8 cellular contexts compared by ENCODE assay signal in the genomic region with DNA sequence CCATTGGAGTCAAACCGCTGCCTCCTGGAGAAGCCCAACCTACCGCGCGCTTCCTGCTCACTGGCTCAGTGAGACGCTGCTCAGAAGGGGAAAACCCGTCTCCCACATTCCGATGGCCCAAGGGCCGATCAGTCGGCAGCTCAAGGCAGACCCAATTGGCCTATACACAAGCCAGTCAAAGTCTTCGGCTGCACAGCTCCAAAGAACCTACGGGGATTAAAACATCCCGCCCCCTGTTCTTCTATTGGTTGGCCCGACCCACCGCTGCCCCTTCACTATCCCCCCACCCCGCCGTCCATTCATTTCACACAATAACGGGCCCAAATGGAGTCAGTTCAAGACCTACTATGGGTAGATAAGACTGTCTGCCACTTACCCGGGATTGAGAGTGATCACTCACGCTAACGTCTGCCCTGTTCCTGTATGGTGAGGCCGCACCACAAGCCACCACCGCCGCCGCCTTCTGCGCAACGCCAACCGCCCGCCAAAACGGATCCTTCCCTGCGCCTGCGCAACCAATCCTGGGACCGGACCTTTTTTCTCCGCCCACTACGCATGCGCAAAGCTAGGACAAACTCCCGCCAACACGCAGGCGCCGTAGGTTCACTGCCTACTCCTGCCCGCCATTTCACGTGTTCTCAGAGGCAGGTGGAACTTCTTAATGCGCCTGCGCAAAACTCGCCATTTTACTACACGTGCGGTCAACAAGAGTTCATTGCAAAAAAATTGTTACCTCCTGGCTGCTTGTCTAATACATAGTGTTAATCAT. TPM values are rescaled to one million over a fixed set of nuclear protein-coding genes. Genes with fewer than 3 reads are reported as not detected.
DNase-seq lines count a peak whose midpoint lies in the region; ATAC-seq and TF ChIP-seq lines count a peak whose summit lies in the region.

A gene (minus strand): TSS at position 491 of the 769 bp plus-strand sequence. CDS start 22,472 bp downstream, outside the sequence.

- CTCF ChIA-PET in activated B cell treated with CpG ODN at 0.5 μM for 24 hours (lab: Charles Lee) = interaction anchor here (1.4 to 2.1 kb wide), 3 partner anchors 28 to 79 kb away, joined by 6 to 7 read pairs (median 7); a partner anchor contains a TSS

- H3K27me3 Mint-ChIP-seq in activated B cell treated with CpG ODN at 0.5 μM for 24 hours = no peaks in the 10 kb centered on the region

- intact Hi-C loops in activated B cell treated with CpG ODN at 0.5 μM for 24 hours (cut with micrococcal nuclease) = loop anchor here (1.0 to 5.0 kb wide), 9 partner anchors 10 to 654 kb away; a partner anchor contains a TSS

- POLR2A ChIA-PET in activated B cell treated with CpG ODN at 0.5 μM for 24 hours (lab: Charles Lee) = interaction anchor here (0.5 to 3.1 kb wide), 48 partner anchors 9 to 1459 kb away, joined by 3 to 54 read pairs (median 6); a partner anchor contains a TSS

- H3K4me3 Mint-ChIP-seq in activated B cell treated with CpG ODN at 0.5 μM for 24 hours = no peak within 1 kb of the TSS

- ATAC-seq in GM19023 (IDR thresholded peaks at IDR 0.05; ENCODE audit: unreplicated experiment) = peak; percentile 72
- peak; percentile 81 for ATAC-seq in HG03196 (IDR thresholded peaks at IDR 0.05; ENCODE audit: unreplicated experiment)
- ATAC-seq in activated B cell treated with CpG ODN at 0.5 μM for 24 hours (ENCODE audit: low read depth) = peak; percentile 70

- H3K4me1 Mint-ChIP-seq in activated B cell treated with CpG ODN at 0.5 μM for 24 hours = peaks cover 64% of the 10 kb centered on the region

- H3K27ac Mint-ChIP-seq in activated B cell treated with CpG ODN at 0.5 μM for 24 hours = no peak within 1 kb of the TSS

- peak; percentile 98 for DNase-seq in AG08396 (ENCODE audit: low spot score)
- DNase-seq in NCI-H226 = peak; percentile 100
- DNase-seq in activated B cell treated with CpG ODN at 0.5 μM for 24 hours = peak; percentile 97
- DNase-seq in central memory CD4-positive, alpha-beta T cell = peak; percentile 100
- peak; percentile 100 for DNase-seq in iris pigment epithelial cell (ENCODE audit: low read depth)
- peak; percentile 98 for DNase-seq in stimulated activated CD4-positive, alpha-beta T cell treated with anti-CD3 and anti-CD28 coated beads, Interleukin-12 subunit alpha, Interleukin-12 subunit beta, amount 100 ng/mL, for 24 hours (ENCODE audit: low read depth in 2 of 2)

- peaks cover 14% of the 10 kb centered on the region for H3K36me3 Mint-ChIP-seq in activated B cell treated with CpG ODN at 0.5 μM for 24 hours (ENCODE audit: low read depth)

- no peaks in the 10 kb centered on the region for H3K9me3 Mint-ChIP-seq in activated B cell treated with CpG ODN at 0.5 μM for 24 hours

- TF ChIP-seq CTCF in activated B cell treated with CpG ODN at 0.5 μM for 24 hours (IDR thresholded peaks at IDR 0.05) = no peak

RNA-seq across cellular contexts. Expression of the gene that starts here (rescaled TPM):
- total RNA-seq in activated B cell treated with CpG ODN at 0.5 μM for 24 hours = 77.3 TPM in 2 replicates

Comparison
In these comparisons a context has a peak if more than half of its experiments do, and no peak if none do; other contexts are left out.
1. Peak in every context shown above with its lines: DNase-seq and ATAC-seq.